ENCODE assay signal across 9 cellular contexts in the genomic region with DNA sequence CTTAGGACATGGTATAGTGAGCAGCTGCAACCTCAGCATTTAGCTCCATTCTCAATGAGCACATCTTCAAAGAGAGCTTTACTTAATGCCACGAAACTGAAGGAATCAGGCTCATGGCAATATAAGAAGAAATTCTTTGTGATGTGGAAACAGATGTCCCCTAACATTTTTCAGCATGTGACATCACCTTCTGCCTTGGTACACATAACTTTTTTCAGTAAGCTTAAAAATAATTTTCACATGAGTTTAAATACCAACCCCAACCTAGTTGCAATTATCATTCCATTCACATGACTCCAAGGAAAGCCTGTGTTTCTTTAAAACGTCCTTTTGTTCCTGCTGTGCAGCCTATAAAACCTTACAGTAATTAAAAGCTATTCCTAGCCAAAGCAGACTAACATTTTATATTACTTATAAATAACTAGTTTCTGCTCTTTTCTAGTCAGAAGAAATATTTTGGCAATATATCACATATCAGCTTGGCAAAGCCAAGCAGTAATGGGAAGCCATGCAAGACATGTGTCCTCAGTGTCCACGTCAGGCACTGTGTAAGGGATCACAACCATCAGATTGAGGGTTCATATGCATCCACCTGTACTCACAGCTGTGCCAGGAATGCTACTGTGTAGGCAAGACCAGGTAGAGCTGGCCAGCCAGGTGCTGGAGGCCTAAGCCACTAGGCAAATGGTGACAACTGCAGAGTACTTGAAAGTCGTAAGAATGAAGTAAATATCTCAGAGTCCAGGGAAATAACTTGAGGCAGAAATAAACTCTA.
A peak's percentile ranks its signal among the peaks of the same experiment; 100 is the strongest.
DNase-seq lines count a peak whose midpoint lies in the region; ATAC-seq and TF ChIP-seq lines count a peak whose summit lies in the region.
"Had no signal": no experiment of that assay in that cellular context is flagged by ENCODE, and none has a peak within 500 bp of the region (broad histone marks: within the 10 kb centered on the region; RNA-seq: fewer than 3 reads in every experiment).

No MANE protein-coding gene starts in this region.

- H3K4me1 ChIP-seq in right atrium auricular region: peaks cover 0 to 26% of the 10 kb centered on the region in 2 donors
- H3K4me1 ChIP-seq in hepatocyte (ENCODE audit: insufficient read depth): peaks cover 8% of the 10 kb centered on the region
- H3K4me1 ChIP-seq in aorta (ENCODE audit: control insufficient read depth in 1 of 2, insufficient read depth in 2 of 2, low read length in 2 of 2): peaks cover 2 to 3% of the 10 kb centered on the region in 2 donors

- H3K79me2 ChIP-seq in hepatocyte: no peaks in the 10 kb centered on the region

- no peaks in the 10 kb centered on the region for H4K20me1 ChIP-seq in hepatocyte (ENCODE audit: insufficient read depth, poor library complexity, severe bottlenecking)

- H3K27me3 Mint-ChIP-seq in activated T-helper 2 cell treated with anti-CD3 and anti-CD28 coated beads, Interferon-gamma antibody, Interleukin-2, Interleukin-4, amounts not matched to agents 10 μg/mL and 5 μg/mL and 100 μg/mL, durations not matched to agents 14 hours and 24 hours and 36 hours (ENCODE audit: low read depth): no peaks in the 10 kb centered on the region

- H3K27ac ChIP-seq in right atrium auricular region: peak overlapping the region in 1 of 2 donors; percentile 36
- peak overlapping the region; percentile 63 for H3K27ac ChIP-seq in hepatocyte
- H3K27ac ChIP-seq in aorta (ENCODE audit: low read depth in 1 of 2, low read length in 2 of 2): peak overlapping the region in 1 of 2 donors; percentile 33

- peak; percentile 38 for ATAC-seq in left ventricle myocardium superior
- ATAC-seq in aorta (ENCODE audit: low FRiP score): peak; percentile 52
- ATAC-seq in HG02623 (IDR thresholded peaks at IDR 0.05; ENCODE audit: unreplicated experiment): no peak

- H3K9me3 ChIP-seq in right atrium auricular region: no peaks in the 10 kb centered on the region
- no peaks in the 10 kb centered on the region for H3K9me3 ChIP-seq in hepatocyte (ENCODE audit: low read depth)
- H3K9me3 ChIP-seq in aorta (ENCODE audit: control insufficient read depth, low read length): no peaks in the 10 kb centered on the region

- H3K27ac Mint-ChIP-seq in activated T-helper 2 cell treated with anti-CD3 and anti-CD28 coated beads, Interferon-gamma antibody, Interleukin-2, Interleukin-4, amounts not matched to agents 10 μg/mL and 5 μg/mL and 100 μg/mL, durations not matched to agents 14 hours and 24 hours and 36 hours: peak overlapping the region; percentile 76

- no peak overlapping the region for H3K4me3 ChIP-seq in right atrium auricular region
- no peak overlapping the region for H3K4me3 ChIP-seq in hepatocyte
- no peak overlapping the region for H3K4me3 ChIP-seq in aorta (ENCODE audit: low read length in 2 of 2)

- peak overlapping the region; percentile 12 for H3K4me2 ChIP-seq in hepatocyte

- H3K36me3 Mint-ChIP-seq in activated T-helper 2 cell treated with anti-CD3 and anti-CD28 coated beads, Interferon-gamma antibody, Interleukin-2, Interleukin-4, amounts not matched to agents 10 μg/mL and 5 μg/mL and 100 μg/mL, durations not matched to agents 14 hours and 24 hours and 36 hours (ENCODE audit: low read depth): peaks cover 54% of the 10 kb centered on the region

- WGBS in hepatocyte (ENCODE audit: low lambda C conversion rate, missing lambda C conversion rate): 44% methylated on average over 4 of the region's 4 CpGs
- 13% methylated on average over 4 of the region's 4 CpGs for WGBS in aorta, 2 donors

- H2AFZ ChIP-seq in hepatocyte: no peak overlapping the region

- DNase-seq in left ventricle myocardium superior: no peak
- no peak for DNase-seq in right atrium auricular region (ENCODE audit: low spot score)
- no peak for DNase-seq in activated T-helper 2 cell treated with anti-CD3 and anti-CD28 coated beads, Interferon-gamma antibody, Interleukin-2, Interleukin-4, amounts not matched to agents 10 μg/mL and 5 μg/mL and 100 μg/mL, durations not matched to agents 14 hours and 24 hours and 36 hours (ENCODE audit: low spot score)
- DNase-seq in hepatocyte (ENCODE audit: low spot score): peak; percentile 14
- DNase-seq in aorta: no peak
- DNase-seq in GM20000 (ENCODE audit: low spot score): no peak
- DNase-seq in NK-92 (lab: John Stamatoyannopoulos, UW; ENCODE audit: unreplicated experiment): no peak
- DNase-seq: NCI-H2171 treated with DMSO at 0.1 percent for 48 hours had no signal

- H3K9me3 Mint-ChIP-seq in activated T-helper 2 cell treated with anti-CD3 and anti-CD28 coated beads, Interferon-gamma antibody, Interleukin-2, Interleukin-4, amounts not matched to agents 10 μg/mL and 5 μg/mL and 100 μg/mL, durations not matched to agents 14 hours and 24 hours and 36 hours: no peaks in the 10 kb centered on the region

- no peaks in the 10 kb centered on the region for H3K9me2 ChIP-seq in hepatocyte (replicated peaks; ENCODE audit: insufficient read depth)

- H3K36me3 ChIP-seq in right atrium auricular region (no peaks in the 10 kb centered on the region), hepatocyte (replicated peaks; ENCODE audit: insufficient read depth, low read depth) (no peaks in the 10 kb centered on the region), aorta (ENCODE audit: control insufficient read depth in 1 of 2, insufficient read depth in 2 of 2, low read length in 1 of 2) (no peaks in the 10 kb centered on the region)

- intact Hi-C loops in left ventricle myocardium superior (cut with micrococcal nuclease) (no loop called here), aorta (cut with DNase I) (loop anchor here in 1 of 2 donors (10.0 kb wide), 1 partner anchor 435 kb away; no protein-coding TSS in a partner anchor)
- intact Hi-C loops in activated T-helper 2 cell treated with anti-CD3 and anti-CD28 coated beads, Interferon-gamma antibody, Interleukin-2, Interleukin-4, amounts not matched to agents 10 μg/mL and 5 μg/mL and 100 μg/mL, durations not matched to agents 14 hours and 24 hours and 36 hours (cut with micrococcal nuclease): loop anchor here (10.0 kb wide), 1 partner anchor 805 kb away; a partner anchor contains a TSS

- H3K4me1 Mint-ChIP-seq in activated T-helper 2 cell treated with anti-CD3 and anti-CD28 coated beads, Interferon-gamma antibody, Interleukin-2, Interleukin-4, amounts not matched to agents 10 μg/mL and 5 μg/mL and 100 μg/mL, durations not matched to agents 14 hours and 24 hours and 36 hours (ENCODE audit: low read depth): peaks cover 71% of the 10 kb centered on the region

- H3K4me3 Mint-ChIP-seq in activated T-helper 2 cell treated with anti-CD3 and anti-CD28 coated beads, Interferon-gamma antibody, Interleukin-2, Interleukin-4, amounts not matched to agents 10 μg/mL and 5 μg/mL and 100 μg/mL, durations not matched to agents 14 hours and 24 hours and 36 hours (ENCODE audit: low read depth): no peak overlapping the region

- H3K27me3 ChIP-seq in right atrium auricular region: no peaks in the 10 kb centered on the region
- no peaks in the 10 kb centered on the region for H3K27me3 ChIP-seq in hepatocyte
- no peaks in the 10 kb centered on the region for H3K27me3 ChIP-seq in aorta (ENCODE audit: control insufficient read depth in 1 of 2, insufficient read depth in 2 of 2, low read length in 1 of 2)

- TF ChIP-seq CTCF in right atrium auricular region (IDR thresholded peaks at IDR 0.05) (no peak), hepatocyte (IDR thresholded peaks at IDR 0.05; ENCODE audit: poor library complexity) (no peak), GM20000 (IDR thresholded peaks at IDR 0.05; ENCODE audit: extremely low read depth, missing control alignments) (no peak)
